Comparison of ENCODE assay signal across 16 cellular contexts in the genomic region with DNA sequence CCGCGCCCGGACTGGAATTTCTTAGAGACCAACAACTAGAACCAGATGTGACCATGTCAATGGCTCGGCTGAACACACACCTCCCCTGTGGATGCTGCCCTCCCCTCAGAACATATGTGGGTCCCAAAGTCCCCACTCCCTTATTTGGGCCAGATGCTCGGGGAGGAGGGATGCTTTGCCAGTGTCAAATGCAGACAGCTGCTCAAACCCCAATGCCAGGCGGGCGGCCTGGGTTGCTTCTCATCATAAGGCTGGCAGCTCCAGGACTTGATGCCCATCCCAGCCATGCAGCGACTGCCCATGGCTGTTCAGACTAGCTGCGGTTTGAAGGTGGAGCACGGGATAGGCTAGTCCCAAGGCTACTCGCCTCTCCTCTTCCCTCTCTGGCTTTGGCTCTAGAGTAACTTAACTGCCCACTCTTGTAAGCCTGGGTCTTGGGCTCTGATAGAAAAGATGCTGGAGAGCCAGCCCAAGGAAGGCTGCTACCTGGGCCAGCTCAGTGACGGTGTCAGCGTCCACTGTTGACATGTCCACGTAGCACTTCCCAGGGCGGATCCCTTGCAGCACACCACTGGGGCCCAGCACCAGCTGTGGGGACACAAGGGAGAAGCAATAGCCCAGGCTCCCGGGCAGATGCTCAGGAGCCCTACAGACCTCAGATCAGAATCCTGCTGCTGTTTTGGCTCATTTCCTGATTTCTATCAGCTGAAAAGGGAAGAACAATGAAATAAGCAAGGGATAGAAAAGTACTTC. TPM values are rescaled to one million over a fixed set of nuclear protein-coding genes. Genes with fewer than 3 reads are reported as not detected.
"Had no signal": no experiment of that assay in that cellular context is flagged by ENCODE, and none has a peak within 500 bp of the region (broad histone marks: within the 10 kb centered on the region; RNA-seq: fewer than 3 reads in every experiment).

No MANE protein-coding gene starts in this region.

- H3K27ac ChIP-seq: SJSA1 had no signal

- H3K4me3 Mint-ChIP-seq: activated B cell treated with CpG ODN at 0.5 μM for 24 hours; activated CD4-positive, alpha-beta T cell treated with anti-CD3 and anti-CD28 coated beads, Interleukin-2, amount 10 ng/mL, durations not matched to agents 7 days and 5 days; activated naive CD8-positive, alpha-beta T cell treated with anti-CD3 and anti-CD28 coated beads for 36 hours; immature natural killer cell; nephron progenitor cell; stimulated activated effector memory CD8-positive, alpha-beta T cell treated with anti-CD3 and anti-CD28 coated beads, Interleukin-12 subunit alpha, Interleukin-12 subunit beta, amount 100 ng/mL, for 72 hours had no signal

- H3K27me3 Mint-ChIP-seq: activated B cell treated with CpG ODN at 0.5 μM for 24 hours; activated CD4-positive, alpha-beta T cell treated with anti-CD3 and anti-CD28 coated beads, Interleukin-2, amount 10 ng/mL, durations not matched to agents 7 days and 5 days; activated naive CD8-positive, alpha-beta T cell treated with anti-CD3 and anti-CD28 coated beads for 36 hours had no signal

- ATAC-seq: stimulated activated effector memory CD8-positive, alpha-beta T cell treated with anti-CD3 and anti-CD28 coated beads, Interleukin-12 subunit alpha, Interleukin-12 subunit beta, amount 100 ng/mL, for 72 hours had no signal

- DNase-seq: activated B cell treated with CpG ODN at 0.5 μM for 24 hours; activated CD4-positive, alpha-beta T cell treated with anti-CD3 and anti-CD28 coated beads, Interleukin-2, amount 10 ng/mL, durations not matched to agents 7 days and 5 days; activated gamma-delta T cell treated with Interleukin-2 at 50 U/mL for 16 hours; activated naive CD8-positive, alpha-beta T cell treated with anti-CD3 and anti-CD28 coated beads for 36 hours; activated T-cell treated with anti-CD3 and anti-CD28 coated beads, Interleukin-2, amount 50 U/mL, for 48 hours; anterior cingulate cortex; immature natural killer cell; mesenchymal stem cell; nephron progenitor cell; substantia nigra had no signal

- H3K4me3 ChIP-seq: SJSA1 had no signal

- H3K4me1 Mint-ChIP-seq: activated B cell treated with CpG ODN at 0.5 μM for 24 hours; activated naive CD8-positive, alpha-beta T cell treated with anti-CD3 and anti-CD28 coated beads for 36 hours; immature natural killer cell; nephron progenitor cell had no signal

- H3K9me3 ChIP-seq: SJSA1 had no signal

- H3K27ac Mint-ChIP-seq: activated B cell treated with CpG ODN at 0.5 μM for 24 hours; activated CD4-positive, alpha-beta T cell treated with anti-CD3 and anti-CD28 coated beads, Interleukin-2, amount 10 ng/mL, durations not matched to agents 7 days and 5 days; activated naive CD8-positive, alpha-beta T cell treated with anti-CD3 and anti-CD28 coated beads for 36 hours; nephron progenitor cell; stimulated activated effector memory CD8-positive, alpha-beta T cell treated with anti-CD3 and anti-CD28 coated beads, Interleukin-12 subunit alpha, Interleukin-12 subunit beta, amount 100 ng/mL, for 72 hours had no signal

- H3K27me3 ChIP-seq: SJSA1 had no signal

- H3K9me3 Mint-ChIP-seq: activated B cell treated with CpG ODN at 0.5 μM for 24 hours; activated CD4-positive, alpha-beta T cell treated with anti-CD3 and anti-CD28 coated beads, Interleukin-2, amount 10 ng/mL, durations not matched to agents 7 days and 5 days; activated naive CD8-positive, alpha-beta T cell treated with anti-CD3 and anti-CD28 coated beads for 36 hours; immature natural killer cell; nephron progenitor cell; stimulated activated effector memory CD8-positive, alpha-beta T cell treated with anti-CD3 and anti-CD28 coated beads, Interleukin-12 subunit alpha, Interleukin-12 subunit beta, amount 100 ng/mL, for 72 hours had no signal

- H3K4me1 ChIP-seq: SJSA1 had no signal

RNA-seq across cellular contexts. Expression of a gene that starts 18.3 kb away (rescaled TPM):
- total RNA-seq: activated B cell treated with CpG ODN at 0.5 μM for 24 hours; activated CD4-positive, alpha-beta T cell treated with anti-CD3 and anti-CD28 coated beads, Interleukin-2, amount 10 ng/mL, durations not matched to agents 7 days and 5 days; activated naive CD8-positive, alpha-beta T cell treated with anti-CD3 and anti-CD28 coated beads for 36 hours; chondrocyte; glomerular endothelial cell; osteocyte; RPMI7951; SJSA1 had no signal
- polyA plus RNA-seq: immature natural killer cell had no signal

RNA-seq across cellular contexts. Expression of a gene that starts 25.3 kb away (rescaled TPM):
- total RNA-seq: activated B cell treated with CpG ODN at 0.5 μM for 24 hours; activated CD4-positive, alpha-beta T cell treated with anti-CD3 and anti-CD28 coated beads, Interleukin-2, amount 10 ng/mL, durations not matched to agents 7 days and 5 days; activated naive CD8-positive, alpha-beta T cell treated with anti-CD3 and anti-CD28 coated beads for 36 hours; chondrocyte; glomerular endothelial cell; osteocyte; RPMI7951; SJSA1 had no signal
- polyA plus RNA-seq: immature natural killer cell had no signal
